11 cellular contexts compared by ENCODE assay signal in the genomic region with DNA sequence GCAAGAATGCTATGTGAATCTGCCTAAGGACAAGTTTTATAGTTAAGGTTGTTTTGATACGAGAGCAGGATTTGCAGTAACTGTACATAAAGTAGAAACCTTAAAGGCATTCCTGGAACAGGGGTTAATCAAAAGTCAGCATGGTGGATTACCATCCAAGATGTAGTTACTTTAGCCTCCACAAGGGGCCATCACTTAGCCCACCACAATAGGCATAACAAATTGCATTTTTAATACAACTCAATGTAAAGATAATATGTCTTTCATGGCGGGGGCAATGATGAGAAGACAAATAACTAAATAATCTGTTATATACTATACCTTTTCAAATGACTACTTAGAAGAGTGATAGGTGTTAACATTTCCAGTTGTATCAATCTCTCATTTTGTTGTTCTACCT.
A peak's percentile ranks its signal among the peaks of the same experiment; 100 is the strongest.
DNase-seq lines count a peak whose midpoint lies in the region; ATAC-seq and TF ChIP-seq lines count a peak whose summit lies in the region.
"Had no signal": no experiment of that assay in that cellular context is flagged by ENCODE, and none has a peak within 500 bp of the region (broad histone marks: within the 10 kb centered on the region; RNA-seq: fewer than 3 reads in every experiment).

No MANE protein-coding gene starts in this region.

- intact Hi-C loops in transverse colon (cut with DNase I; ENCODE audit: low total_unique reads), result no loop called here

- no peak overlapping the region for H3K27ac Mint-ChIP-seq in mesothelial cell of epicardium
- no peak overlapping the region for H3K27ac Mint-ChIP-seq in stimulated activated naive CD8-positive, alpha-beta T cell treated with anti-CD3 and anti-CD28 coated beads, Interleukin-15, amount 100 ng/mL, for 72 hours

- in situ Hi-C loops in astrocyte of the spinal cord (cut with HindIII; ENCODE audit: low sequenced_read_pairs), result no loop called here
- in situ Hi-C loops in transverse colon (cut with MboI; ENCODE audit: low pct_ligation_motif_present in 1 of 4, low pct_unique_long_range_greater_than_20kb in 1 of 4, low sequenced_read_pairs in 3 of 4), result no loop called here

- no peak overlapping the region for H3K4me3 ChIP-seq in GM06990 (replicated peaks; ENCODE audit: low read depth, low read length)
- no peak overlapping the region for H3K4me3 ChIP-seq in astrocyte of the spinal cord (ENCODE audit: low read depth, low read length)
- H3K4me3 ChIP-seq in transverse colon, result no peak overlapping the region
- H3K4me3 ChIP-seq: SK-N-MC had no signal

- no peak for TF ChIP-seq EP300 in transverse colon (IDR thresholded peaks at IDR 0.05; ENCODE audit: low read depth)

- peaks cover 9% of the 10 kb centered on the region for H3K9me3 Mint-ChIP-seq in mesothelial cell of epicardium
- peaks cover under 1% of the 10 kb centered on the region in 2 donors for H3K9me3 Mint-ChIP-seq in stimulated activated naive CD8-positive, alpha-beta T cell treated with anti-CD3 and anti-CD28 coated beads, Interleukin-15, amount 100 ng/mL, for 72 hours

- 81 to 83% methylated on average over 2 of the region's 2 CpGs for WGBS in transverse colon (ENCODE audit: low coverage in 1 of 2), 2 donors

- no peaks in the 10 kb centered on the region for H3K27me3 ChIP-seq in GM06990 (replicated peaks; ENCODE audit: control insufficient read depth, insufficient read depth, low read length)
- no peaks in the 10 kb centered on the region for H3K27me3 ChIP-seq in transverse colon

- H3K4me1 Mint-ChIP-seq in mesothelial cell of epicardium, result peaks cover 11% of the 10 kb centered on the region
- no peaks in the 10 kb centered on the region for H3K4me1 Mint-ChIP-seq in stimulated activated naive CD8-positive, alpha-beta T cell treated with anti-CD3 and anti-CD28 coated beads, Interleukin-15, amount 100 ng/mL, for 72 hours

- no peaks in the 10 kb centered on the region for H3K9me3 ChIP-seq in transverse colon

- no peaks in the 10 kb centered on the region for H3K36me3 ChIP-seq in GM06990 (ENCODE audit: control insufficient read depth, insufficient read depth, low read length)
- H3K36me3 ChIP-seq in transverse colon, result no peaks in the 10 kb centered on the region

- no peaks in the 10 kb centered on the region for H3K36me3 Mint-ChIP-seq in mesothelial cell of epicardium

- no peak overlapping the region for H3K4me3 Mint-ChIP-seq in mesothelial cell of epicardium
- no peak overlapping the region for H3K4me3 Mint-ChIP-seq in stimulated activated naive CD8-positive, alpha-beta T cell treated with anti-CD3 and anti-CD28 coated beads, Interleukin-15, amount 100 ng/mL, for 72 hours

- no peaks in the 10 kb centered on the region for H3K27me3 Mint-ChIP-seq in mesothelial cell of epicardium (ENCODE audit: low read depth)
- H3K27me3 Mint-ChIP-seq in stimulated activated naive CD8-positive, alpha-beta T cell treated with anti-CD3 and anti-CD28 coated beads, Interleukin-15, amount 100 ng/mL, for 72 hours, result no peaks in the 10 kb centered on the region

- TF ChIP-seq POLR2A in transverse colon (IDR thresholded peaks at IDR 0.05), result no peak

- no peak overlapping the region for H3K27ac ChIP-seq in transverse colon
- H3K27ac ChIP-seq: SK-N-MC had no signal

- H3K4me1 ChIP-seq in transverse colon, result no peaks in the 10 kb centered on the region

- no peak for DNase-seq in GM06990 (ENCODE audit: extremely low read depth, insufficient read length)
- DNase-seq in HT-29 (ENCODE audit: low spot score), result peak; percentile 16
- no peak for DNase-seq in astrocyte of the spinal cord (ENCODE audit: low read depth, low spot score)
- no peak for DNase-seq in mesothelial cell of epicardium (ENCODE audit: low spot score in 2 of 2, unreplicated experiment in 2 of 2)
- DNase-seq in stimulated activated naive CD8-positive, alpha-beta T cell treated with anti-CD3 and anti-CD28 coated beads, Interleukin-15, amount 100 ng/mL, for 72 hours, result no peak
- DNase-seq in transverse colon, result no peak
- DNase-seq in medulla oblongata (ENCODE audit: extremely low spot score), result no peak
- DNase-seq: activated CD4-positive, alpha-beta T cell treated with anti-CD3 and anti-CD28 coated beads for 48 hours; NCI-H510A treated with DMSO at 0.1 percent for 48 hours had no signal

- ATAC-seq in stimulated activated naive CD8-positive, alpha-beta T cell treated with anti-CD3 and anti-CD28 coated beads, Interleukin-15, amount 100 ng/mL, for 72 hours, result no peak
- no peak for ATAC-seq in HG03460 (IDR thresholded peaks at IDR 0.05; ENCODE audit: unreplicated experiment)

- TF ChIP-seq CTCF in GM06990 (IDR thresholded peaks at IDR 0.05; ENCODE audit: insufficient read depth, low read length, poor library complexity, severe bottlenecking) (peak; percentile 44), astrocyte of the spinal cord (IDR thresholded peaks at IDR 0.05; ENCODE audit: low read depth, low read length) (peak; percentile 32), mesothelial cell of epicardium (IDR thresholded peaks at IDR 0.05; ENCODE audit: unreplicated experiment) (peak; percentile 48), transverse colon (IDR thresholded peaks at IDR 0.05) (no peak)

Comparison
In these comparisons a context has a peak if more than half of its experiments do, and no peak if none do; other contexts are left out.
1. CTCF ChIP-seq: peak in GM06990 (single experiment), astrocyte of the spinal cord (single experiment) and mesothelial cell of epicardium (single experiment); none in transverse colon (0 of 5).